ENCODE assay signal across 7 cellular contexts in the genomic region with DNA sequence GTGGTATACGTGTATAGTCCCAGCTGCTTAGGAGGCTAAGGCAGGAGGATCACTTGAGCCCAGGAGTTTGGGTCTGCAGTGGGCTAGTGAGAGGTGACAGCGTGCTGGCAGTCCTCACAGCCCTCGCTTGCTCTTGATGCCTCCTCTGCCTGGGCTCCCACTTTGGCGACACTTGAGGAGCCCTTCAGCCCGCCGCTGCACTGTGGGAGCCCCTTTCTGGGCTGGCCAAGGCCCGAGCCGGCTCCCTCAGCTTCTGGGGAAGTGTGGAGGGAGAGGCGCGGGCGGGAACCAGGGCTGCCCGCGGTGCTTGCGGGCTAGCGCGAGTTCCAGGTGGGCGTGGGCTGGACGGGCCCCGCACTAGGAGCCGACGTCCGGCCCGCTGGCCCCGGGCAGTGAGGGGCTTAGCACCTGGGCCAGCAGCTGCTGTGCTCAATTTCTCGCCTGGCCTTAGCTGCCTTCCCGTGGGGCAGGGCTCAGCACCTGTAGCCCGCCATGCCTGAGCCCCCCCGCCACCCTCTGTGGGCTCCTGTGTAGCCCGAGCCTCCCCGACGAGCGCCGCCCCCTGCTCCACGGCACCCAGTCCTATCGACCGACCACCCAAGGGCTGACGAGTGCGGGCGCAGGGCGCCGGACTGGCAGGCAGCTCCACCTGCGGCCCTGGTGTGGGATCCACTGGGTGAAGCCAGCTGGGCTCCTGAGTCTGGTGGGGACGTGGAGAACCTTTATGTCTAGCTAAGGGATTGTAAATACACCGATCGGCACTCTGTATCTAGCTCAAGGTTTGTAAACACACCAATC. TPM values are rescaled to one million over a fixed set of nuclear protein-coding genes. Genes with fewer than 3 reads are reported as not detected.
DNase-seq lines count a peak whose midpoint lies in the region; ATAC-seq and TF ChIP-seq lines count a peak whose summit lies in the region.
"Not testable (repeated sequence)": the region's sequence is repeated elsewhere in the genome, so short reads cannot be mapped to it uniquely, and the experiment has no call there.

No MANE protein-coding gene starts in this region.

- not testable (repeated sequence) for TF ChIP-seq RAD21 in HCT116 (IDR thresholded peaks at IDR 0.05; ENCODE audit: low read depth)

- not testable (repeated sequence) for H4K20me1 ChIP-seq in HCT116 (ENCODE audit: insufficient read depth); hepatocyte (ENCODE audit: insufficient read depth, poor library complexity, severe bottlenecking)

- H3K4me1 ChIP-seq in HCT116 (ENCODE audit: control insufficient read depth in 1 of 2, insufficient read depth in 2 of 2, low read length in 2 of 2) (peaks cover 44 to 48% of the 10 kb centered on the region in 2 experiments), hepatocyte (ENCODE audit: insufficient read depth) (peaks cover 20% of the 10 kb centered on the region)

- POLR2A ChIA-PET in HCT116 (lab: Charles Lee), result not testable (repeated sequence)
- POLR2A ChIA-PET in activated CD4-positive, alpha-beta memory T cell treated with anti-CD3 and anti-CD28 coated beads for 36 hours (lab: Charles Lee), result interaction anchor here (0.6 kb wide), 1 partner anchor 530 kb away, joined by 3 read pairs; no protein-coding TSS in a partner anchor

- not testable (repeated sequence) for H3K9me3 Mint-ChIP-seq in T-helper 1 cell treated with Interleukin-12 subunit alpha and Interleukin-12 subunit beta and Interleukin-4 antibody, amounts not matched to agents 30 μg/mL and 1 μg/mL, for 36 hours; activated CD4-positive, alpha-beta memory T cell treated with anti-CD3 and anti-CD28 coated beads for 36 hours; activated naive CD4-positive, alpha-beta T cell treated with anti-CD3 and anti-CD28 coated beads, Interleukin-2, amount 10 ng/mL, durations not matched to agents 7 days and 5 days; progenitor cell of endocrine pancreas (ENCODE audit: low read depth)

- not testable (repeated sequence) for H3K4me3 ChIP-seq in HCT116 (replicated peaks in 1 of 2; ENCODE audit: low read depth in 1 of 2, low read length in 2 of 2); hepatocyte

- not testable (repeated sequence) for H3K9me3 ChIP-seq in HCT116 (ENCODE audit: control insufficient read depth in 1 of 2, insufficient read depth in 1 of 2, low read depth in 1 of 2, low read length in 2 of 2); hepatocyte (ENCODE audit: low read depth)

- not testable (repeated sequence) for H3K36me3 ChIP-seq in HCT116 (ENCODE audit: control insufficient read depth in 1 of 2, insufficient read depth in 2 of 2, low read length in 2 of 2); hepatocyte (replicated peaks; ENCODE audit: insufficient read depth, low read depth)

- not testable (repeated sequence) for H3K27me3 ChIP-seq in HCT116 (ENCODE audit: insufficient read depth, low read length); hepatocyte

- RAD21 ChIA-PET in HCT116 (lab: Charles Lee; ENCODE audit: low non-redundant PET in 1 of 2, low total read pairs in 2 of 2, uncharacterized antibody in 2 of 2, unreplicated experiment in 2 of 2), result not testable (repeated sequence)

- BruUV-seq in HCT116 (replicated peaks; lab: Mats Ljungman, UMichigan), result not testable (repeated sequence)

- H3K27ac Mint-ChIP-seq in T-helper 1 cell treated with Interleukin-12 subunit alpha and Interleukin-12 subunit beta and Interleukin-4 antibody, amounts not matched to agents 30 μg/mL and 1 μg/mL, for 36 hours, result peak overlapping the region; percentile 76
- H3K27ac Mint-ChIP-seq in activated CD4-positive, alpha-beta memory T cell treated with anti-CD3 and anti-CD28 coated beads for 36 hours, result peak overlapping the region; percentile 59
- peak overlapping the region; percentile 85 for H3K27ac Mint-ChIP-seq in activated naive CD4-positive, alpha-beta T cell treated with anti-CD3 and anti-CD28 coated beads, Interleukin-2, amount 10 ng/mL, durations not matched to agents 7 days and 5 days
- H3K27ac Mint-ChIP-seq in progenitor cell of endocrine pancreas, result peak overlapping the region; percentile 87

- H3K9me2 ChIP-seq in HCT116 (ENCODE audit: insufficient read depth); hepatocyte (replicated peaks; ENCODE audit: insufficient read depth): not testable (repeated sequence)

- H3K36me3 Mint-ChIP-seq in T-helper 1 cell treated with Interleukin-12 subunit alpha and Interleukin-12 subunit beta and Interleukin-4 antibody, amounts not matched to agents 30 μg/mL and 1 μg/mL, for 36 hours (ENCODE audit: low read depth); activated CD4-positive, alpha-beta memory T cell treated with anti-CD3 and anti-CD28 coated beads for 36 hours; activated naive CD4-positive, alpha-beta T cell treated with anti-CD3 and anti-CD28 coated beads, Interleukin-2, amount 10 ng/mL, durations not matched to agents 7 days and 5 days: not testable (repeated sequence)
- peaks cover 22% of the 10 kb centered on the region for H3K36me3 Mint-ChIP-seq in progenitor cell of endocrine pancreas (ENCODE audit: insufficient read depth)

- H3K27me3 Mint-ChIP-seq in T-helper 1 cell treated with Interleukin-12 subunit alpha and Interleukin-12 subunit beta and Interleukin-4 antibody, amounts not matched to agents 30 μg/mL and 1 μg/mL, for 36 hours (ENCODE audit: low read depth); activated CD4-positive, alpha-beta memory T cell treated with anti-CD3 and anti-CD28 coated beads for 36 hours; activated naive CD4-positive, alpha-beta T cell treated with anti-CD3 and anti-CD28 coated beads, Interleukin-2, amount 10 ng/mL, durations not matched to agents 7 days and 5 days; progenitor cell of endocrine pancreas: not testable (repeated sequence)

- TF ChIP-seq CTCF in C4-2B (conservative IDR thresholded peaks at IDR 0.05); HCT116 (IDR thresholded peaks at IDR 0.05 in 2 of 3, conservative IDR thresholded peaks at IDR 0.05 in 1 of 3; ENCODE audit: borderline replicate concordance in 1 of 3, insufficient read depth in 1 of 3, low read depth in 2 of 3, low read length in 2 of 3); hepatocyte (IDR thresholded peaks at IDR 0.05; ENCODE audit: poor library complexity); progenitor cell of endocrine pancreas (IDR thresholded peaks at IDR 0.05; ENCODE audit: unreplicated experiment): not testable (repeated sequence)

- H2AFZ ChIP-seq in HCT116 (ENCODE audit: low read depth, low read length, poor library complexity, severe bottlenecking); hepatocyte: not testable (repeated sequence)

- intact Hi-C loops in HCT116 (cut with micrococcal nuclease); activated CD4-positive, alpha-beta memory T cell treated with anti-CD3 and anti-CD28 coated beads for 36 hours (cut with micrococcal nuclease): not testable (repeated sequence)

- not testable (repeated sequence) for DNase-seq in HCT116 (ENCODE audit: low read depth, low spot score); activated CD4-positive, alpha-beta memory T cell treated with anti-CD3 and anti-CD28 coated beads for 36 hours; activated naive CD4-positive, alpha-beta T cell treated with anti-CD3 and anti-CD28 coated beads, Interleukin-2, amount 10 ng/mL, durations not matched to agents 7 days and 5 days; hepatocyte (ENCODE audit: low spot score); progenitor cell of endocrine pancreas (ENCODE audit: low spot score, unreplicated experiment)

- not testable (repeated sequence) for TF ChIP-seq POLR2A in HCT116 (IDR thresholded peaks at IDR 0.05; ENCODE audit: borderline replicate concordance, extremely low read depth, insufficient read depth, insufficient read length)

- not testable (repeated sequence) for ATAC-seq in HCT116

- H3K9ac ChIP-seq in HCT116 (ENCODE audit: low read length), result not testable (repeated sequence)

- H3K4me2 ChIP-seq in HCT116 (ENCODE audit: low read length); hepatocyte: not testable (repeated sequence)

- peaks cover 81% of the 10 kb centered on the region for H3K79me2 ChIP-seq in HCT116 (ENCODE audit: insufficient read depth, low read length)
- H3K79me2 ChIP-seq in hepatocyte, result peaks cover 81% of the 10 kb centered on the region

- H3K27ac ChIP-seq in C4-2B (0 out of 2 replicates have a peak overlapping the region, but pooled peaks have one; percentile 0), HCT116 (ENCODE audit: low read depth, low read length) (peak overlapping the region; percentile 26; the same call in 1 of the 2 replicates), hepatocyte (peak overlapping the region; percentile 24)

- not testable (repeated sequence) for H3K4me1 Mint-ChIP-seq in T-helper 1 cell treated with Interleukin-12 subunit alpha and Interleukin-12 subunit beta and Interleukin-4 antibody, amounts not matched to agents 30 μg/mL and 1 μg/mL, for 36 hours (ENCODE audit: low read depth); activated CD4-positive, alpha-beta memory T cell treated with anti-CD3 and anti-CD28 coated beads for 36 hours (ENCODE audit: low read depth)
- H3K4me1 Mint-ChIP-seq in activated naive CD4-positive, alpha-beta T cell treated with anti-CD3 and anti-CD28 coated beads, Interleukin-2, amount 10 ng/mL, durations not matched to agents 7 days and 5 days, result peaks cover 14% of the 10 kb centered on the region
- peaks cover 21% of the 10 kb centered on the region for H3K4me1 Mint-ChIP-seq in progenitor cell of endocrine pancreas (ENCODE audit: low read depth)

- CTCF ChIA-PET in HCT116 (lab: Charles Lee), result interaction anchor here (0.7 kb wide), 1 partner anchor 14 kb away, joined by 3 read pairs; no protein-coding TSS in a partner anchor
- CTCF ChIA-PET in activated CD4-positive, alpha-beta memory T cell treated with anti-CD3 and anti-CD28 coated beads for 36 hours (lab: Charles Lee), result interaction anchor here (1.3 kb wide), 1 partner anchor 15 kb away, joined by 4 read pairs; no protein-coding TSS in a partner anchor
- CTCF ChIA-PET in activated naive CD4-positive, alpha-beta T cell treated with anti-CD3 and anti-CD28 coated beads, Interleukin-2, amount 10 ng/mL, durations not matched to agents 7 days and 5 days (lab: Charles Lee), result not testable (repeated sequence)

- 95% methylated on average over 41 of the region's 45 CpGs for WGBS in hepatocyte (ENCODE audit: low lambda C conversion rate, missing lambda C conversion rate)

- H3K4me3 Mint-ChIP-seq in T-helper 1 cell treated with Interleukin-12 subunit alpha and Interleukin-12 subunit beta and Interleukin-4 antibody, amounts not matched to agents 30 μg/mL and 1 μg/mL, for 36 hours; activated CD4-positive, alpha-beta memory T cell treated with anti-CD3 and anti-CD28 coated beads for 36 hours; activated naive CD4-positive, alpha-beta T cell treated with anti-CD3 and anti-CD28 coated beads, Interleukin-2, amount 10 ng/mL, durations not matched to agents 7 days and 5 days; progenitor cell of endocrine pancreas (ENCODE audit: low read depth): not testable (repeated sequence)

RNA-seq across cellular contexts. Expression of a gene that starts 28.1 kb away (rescaled TPM):
- total RNA-seq in HCT116 (2021; ENCODE audit: unreplicated experiment), result 33.3 TPM
- polyA plus RNA-seq in HCT116 (2012), result 38.8 and 41.5 TPM in 2 replicates
- 1 to 10 TPM; 1.7 to 2.9 TPM for total RNA-seq in activated CD4-positive, alpha-beta memory T cell treated with anti-CD3 and anti-CD28 coated beads for 36 hours
- total RNA-seq in hepatocyte, result 67.6 and 67.9 TPM in 2 replicates
- polyA plus RNA-seq in hepatocyte, result 44.3 and 54.2 TPM in 2 replicates
- 33.9 and 40.2 TPM in 2 replicates for total RNA-seq in progenitor cell of endocrine pancreas

RNA-seq across cellular contexts. Expression of a gene that starts 44.4 kb away (rescaled TPM):
- total RNA-seq in HCT116 (2021; ENCODE audit: unreplicated experiment) (7.8 TPM), hepatocyte (6.7 and 14.5 TPM in 2 replicates), progenitor cell of endocrine pancreas (13.4 and 15.6 TPM in 2 replicates)
- 4.5 and 5.2 TPM in 2 replicates for polyA plus RNA-seq in HCT116 (2012)
- total RNA-seq in activated CD4-positive, alpha-beta memory T cell treated with anti-CD3 and anti-CD28 coated beads for 36 hours, result 1 to 10 TPM; 8.9 to 9.9 TPM
- polyA plus RNA-seq in hepatocyte, result 6.8 and 9.7 TPM in 2 replicates
